Comparison of ENCODE assay signal across 8 cellular contexts in the genomic region with DNA sequence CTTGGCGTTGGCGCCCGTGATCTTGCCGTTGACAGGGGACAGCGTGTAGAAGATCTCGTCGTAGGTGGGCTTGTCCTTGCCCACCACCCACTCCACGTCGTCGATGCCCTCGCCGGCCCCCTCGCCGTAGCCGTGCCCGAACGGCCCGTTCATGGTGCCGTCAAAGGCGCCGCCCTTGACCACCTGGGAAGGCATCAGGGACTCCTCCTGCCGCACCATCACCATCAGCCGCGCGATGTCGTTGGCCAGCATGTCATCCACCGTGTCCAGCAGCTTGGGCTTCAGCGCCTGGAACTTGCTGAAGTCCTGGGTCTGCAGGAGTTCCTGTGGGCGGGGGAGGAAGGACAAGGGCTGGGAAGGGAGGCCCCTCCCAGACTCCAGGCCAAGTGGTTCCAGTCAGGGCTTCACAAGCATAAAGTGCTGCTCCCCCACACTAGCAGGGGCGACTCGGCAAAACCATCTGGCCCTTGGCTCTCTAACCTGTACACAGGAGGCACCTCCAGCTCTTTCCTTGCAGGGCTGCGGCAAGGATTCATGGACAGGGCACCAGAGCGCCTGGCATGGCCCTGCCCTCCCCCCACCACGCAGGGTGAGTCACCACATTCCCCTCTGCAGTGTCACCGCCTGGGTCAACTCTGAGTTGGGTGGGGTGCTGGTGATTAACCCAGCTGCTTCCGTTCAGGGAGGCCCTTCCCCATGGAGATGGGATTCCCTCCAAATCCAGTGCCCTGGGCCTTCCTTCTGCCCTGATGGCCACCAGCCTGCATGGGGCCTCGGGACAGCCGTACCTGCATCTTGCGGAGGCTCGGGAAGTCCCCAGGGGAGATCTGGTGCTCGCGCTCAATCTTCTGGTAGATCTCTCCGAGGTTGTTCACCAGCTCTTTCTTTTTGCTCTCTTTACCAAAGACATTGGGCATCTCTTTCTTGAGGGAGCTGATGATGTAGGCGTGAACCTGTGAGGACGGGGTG. TPM values are rescaled to one million over a fixed set of nuclear protein-coding genes. Genes with fewer than 3 reads are reported as not detected.
DNase-seq lines count a peak whose midpoint lies in the region; ATAC-seq and TF ChIP-seq lines count a peak whose summit lies in the region.

No MANE protein-coding gene starts in this region.

- WGBS in H9 (ENCODE audit: extremely low coverage, insufficient read length, low lambda C conversion rate), result no CpG with 5 or more reads among the region's 45 CpGs
- WGBS in lower leg skin, 2 donors, result 62 to 64% methylated on average over 41 to 44 of the region's 45 CpGs
- 60% methylated on average over 36 of the region's 45 CpGs for WGBS in suprapubic skin

- H2AK5ac ChIP-seq in H9 (ENCODE audit: insufficient read length, low read length), result no peak overlapping the region

- H3K4me1 ChIP-seq in H9 (ENCODE audit: insufficient read depth, low read length) (no peaks in the 10 kb centered on the region; the same call in 1 of the 2 replicates), suprapubic skin (peaks cover 86% of the 10 kb centered on the region)

- H3K4me1 Mint-ChIP-seq in H9 (peaks cover 14 to 16% of the 10 kb centered on the region in 2 experiments), chondrocyte (ENCODE audit: low read depth) (peaks cover 44% of the 10 kb centered on the region)

- H3K4me3 Mint-ChIP-seq in H9 (no peak overlapping the region; a peak in 1 of 5 replicates), chondrocyte (ENCODE audit: unreplicated experiment) (peak overlapping the region; percentile 41)

- no peaks in the 10 kb centered on the region for H3K9me3 ChIP-seq in H9 (ENCODE audit: control insufficient read depth, low read depth, low read length)
- H3K9me3 ChIP-seq in suprapubic skin, result no peaks in the 10 kb centered on the region

- no peak overlapping the region for H3K18ac ChIP-seq in H9 (ENCODE audit: insufficient read length, low read depth, low read length)

- H4K5ac ChIP-seq in H9 (ENCODE audit: insufficient read length, low read depth, low read length), result no peak overlapping the region

- H4K91ac ChIP-seq in H9 (ENCODE audit: insufficient read length, low read depth, low read length), result no peak overlapping the region

- H3K27ac ChIP-seq in H9 (ENCODE audit: insufficient read length, low read depth, low read length) (no peak overlapping the region), suprapubic skin (peak overlapping the region; percentile 80)

- no peak overlapping the region for H3K9ac ChIP-seq in H9 (ENCODE audit: extremely low read depth, insufficient read length, low read length)

- TF ChIP-seq CTCF in H9 (conservative IDR thresholded peaks at IDR 0.05), result no peak
- TF ChIP-seq CTCF in chondrocyte (IDR thresholded peaks at IDR 0.05), result no peak
- no peak for TF ChIP-seq CTCF in lower leg skin (IDR thresholded peaks at IDR 0.05)
- no peak for TF ChIP-seq CTCF in suprapubic skin (IDR thresholded peaks at IDR 0.05)

- no peak overlapping the region for H3K56ac ChIP-seq in H9 (ENCODE audit: insufficient read length, low read depth, low read length)

- no peak overlapping the region for H2BK12ac ChIP-seq in H9 (ENCODE audit: insufficient read length, low read depth, low read length)

- H3K9me3 Mint-ChIP-seq in H9, result no peaks in the 10 kb centered on the region
- no peaks in the 10 kb centered on the region for H3K9me3 Mint-ChIP-seq in chondrocyte (ENCODE audit: low read depth)

- H4K8ac ChIP-seq in H9 (replicated peaks; ENCODE audit: insufficient read length, low read depth, low read length), result no peak overlapping the region

- no peaks in the 10 kb centered on the region for H3K79me1 ChIP-seq in H9 (ENCODE audit: insufficient read depth, low read depth, low read length, poor library complexity, severe bottlenecking)

- H3K23me2 ChIP-seq in H9 (ENCODE audit: insufficient read length, low read depth, low read length, poor library complexity, severe bottlenecking), result no peaks in the 10 kb centered on the region

- DNase-seq in H9, result no peak
- DNase-seq in chondrocyte (ENCODE audit: low spot score), result peak; percentile 95
- DNase-seq in lower leg skin (ENCODE audit: low spot score in 2 of 2), result peak; percentile 83 to 97
- peak; percentile 94 to 95 for DNase-seq in suprapubic skin (ENCODE audit: low spot score in 2 of 2)

- intact Hi-C loops in lower leg skin (cut with DNase I; ENCODE audit: low total_unique reads), result no loop called here

- no peak overlapping the region for H2AFZ ChIP-seq in H9 (ENCODE audit: low read length)

- no peak overlapping the region for H2BK5ac ChIP-seq in H9 (ENCODE audit: insufficient read length, low read length)

- no peak overlapping the region for H2BK120ac ChIP-seq in H9 (ENCODE audit: low read depth, low read length, poor library complexity, severe bottlenecking)

- H3K4ac ChIP-seq in H9 (ENCODE audit: low read depth, low read length), result no peak overlapping the region

- no peak for TF ChIP-seq POLR2A in lower leg skin (IDR thresholded peaks at IDR 0.05)
- TF ChIP-seq POLR2A in suprapubic skin (IDR thresholded peaks at IDR 0.05), result no peak

- no peak overlapping the region for H3K23ac ChIP-seq in H9 (ENCODE audit: insufficient read length, low read depth, low read length)

- ATAC-seq in SK-N-SH treated with all-trans-retinoic acid at 6 μM for 48 hours (peak; percentile 93), HG02981 (IDR thresholded peaks at IDR 0.05; ENCODE audit: unreplicated experiment) (no peak), GM18858 (IDR thresholded peaks at IDR 0.05; ENCODE audit: unreplicated experiment) (no peak), GM18868 (IDR thresholded peaks at IDR 0.05; ENCODE audit: unreplicated experiment) (no peak)

- H3K36me3 Mint-ChIP-seq in H9 (ENCODE audit: insufficient read depth in 1 of 3, low read depth in 3 of 3), result peaks cover 2 to 14% (median 11%) of the 10 kb centered on the region in 3 experiments; a peak in 6 of 7 replicates
- H3K36me3 Mint-ChIP-seq in chondrocyte (ENCODE audit: low read depth), result peaks cover 13% of the 10 kb centered on the region

- H3K27me3 ChIP-seq in H9 (ENCODE audit: insufficient read depth, low read length) (no peaks in the 10 kb centered on the region), suprapubic skin (no peaks in the 10 kb centered on the region)

- H3K36me3 ChIP-seq in suprapubic skin, result peaks cover 31% of the 10 kb centered on the region

- no peak overlapping the region for H2BK20ac ChIP-seq in H9 (ENCODE audit: low read depth, low read length, poor library complexity, severe bottlenecking)

- no peak overlapping the region for H3K14ac ChIP-seq in H9 (ENCODE audit: insufficient read depth, low read length)

- H3K27ac Mint-ChIP-seq in H9 (peak overlapping the region in 2 of 3 experiments; percentile 77 to 93; a peak in 4 of 7 replicates), chondrocyte (ENCODE audit: unreplicated experiment) (peak overlapping the region; percentile 87)

- no peak overlapping the region for H3T11ph ChIP-seq in H9 (ENCODE audit: low read length)

- no peak overlapping the region for H2BK15ac ChIP-seq in H9 (ENCODE audit: low read depth, low read length)

- no peaks in the 10 kb centered on the region for H3K79me2 ChIP-seq in H9 (ENCODE audit: insufficient read depth, low read length)

- H3K4me3 ChIP-seq in lower leg skin (ENCODE audit: low read depth, poor library complexity, severe bottlenecking) (no peak overlapping the region), suprapubic skin (no peak overlapping the region)

- no peak overlapping the region for H3K4me2 ChIP-seq in H9 (ENCODE audit: insufficient read depth, insufficient read length, low read length)

- H4K20me1 ChIP-seq in H9 (ENCODE audit: control insufficient read depth, insufficient read depth, insufficient read length), result no peaks in the 10 kb centered on the region

- H3K27me3 Mint-ChIP-seq in H9 (ENCODE audit: low read depth), result no peaks in the 10 kb centered on the region
- H3K27me3 Mint-ChIP-seq in chondrocyte (ENCODE audit: low read depth), result no peaks in the 10 kb centered on the region

- TF ChIP-seq EP300 in suprapubic skin (IDR thresholded peaks at IDR 0.05), result peak; percentile 56

TF ChIP-seq in SK-N-SH treated with all-trans-retinoic acid at 6 μM for 48 hours, 23 proteins besides CTCF, POLR2A, EP300 and RAD21 (continues in another document):
- TF ChIP-seq RARB (CRISPR knock-in tag; IDR thresholded peaks at IDR 0.05) (no peak), ZC3H10 (CRISPR knock-in tag; IDR thresholded peaks at IDR 0.05) (no peak), BACH2 (CRISPR knock-in tag; IDR thresholded peaks at IDR 0.05; ENCODE audit: borderline replicate concordance) (no peak), ZFP3 (CRISPR knock-in tag; IDR thresholded peaks at IDR 0.05) (peak; percentile 55; the same call in 1 of the 2 replicates), ISL1 (CRISPR knock-in tag; IDR thresholded peaks at IDR 0.05) (0 out of 2 replicates have a peak, but pooled peaks have one; percentile 30), ARNTL (CRISPR knock-in tag; IDR thresholded peaks at IDR 0.05; ENCODE audit: borderline replicate concordance, low read depth) (no peak)
- TF ChIP-seq, protein P1, sequence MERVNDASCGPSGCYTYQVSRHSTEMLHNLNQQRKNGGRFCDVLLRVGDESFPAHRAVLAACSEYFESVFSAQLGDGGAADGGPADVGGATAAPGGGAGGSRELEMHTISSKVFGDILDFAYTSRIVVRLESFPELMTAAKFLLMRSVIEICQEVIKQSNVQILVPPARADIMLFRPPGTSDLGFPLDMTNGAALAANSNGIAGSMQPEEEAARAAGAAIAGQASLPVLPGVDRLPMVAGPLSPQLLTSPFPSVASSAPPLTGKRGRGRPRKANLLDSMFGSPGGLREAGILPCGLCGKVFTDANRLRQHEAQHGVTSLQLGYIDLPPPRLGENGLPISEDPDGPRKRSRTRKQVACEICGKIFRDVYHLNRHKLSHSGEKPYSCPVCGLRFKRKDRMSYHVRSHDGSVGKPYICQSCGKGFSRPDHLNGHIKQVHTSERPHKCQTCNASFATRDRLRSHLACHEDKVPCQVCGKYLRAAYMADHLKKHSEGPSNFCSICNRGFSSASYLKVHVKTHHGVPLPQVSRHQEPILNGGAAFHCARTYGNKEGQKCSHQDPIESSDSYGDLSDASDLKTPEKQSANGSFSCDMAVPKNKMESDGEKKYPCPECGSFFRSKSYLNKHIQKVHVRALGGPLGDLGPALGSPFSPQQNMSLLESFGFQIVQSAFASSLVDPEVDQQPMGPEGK (CRISPR knock-in tag; IDR thresholded peaks at IDR 0.05; ENCODE audit: borderline replicate concordance), result peak; percentile 79; the same call in 1 of the 2 replicates

RNA-seq across cellular contexts. Expression of a gene that starts 10.4 kb away (rescaled TPM):
- total RNA-seq in H9 (2021) (24.2 and 24.9 TPM in 2 replicates), chondrocyte (0.17 to 0.46 TPM (median 0.35 TPM) in 3 replicates), lower leg skin (10 to 100 TPM; 40.3 to 81.3 (median 50.1) TPM), suprapubic skin (10 to 100 TPM; 42.2 to 64.9 (median 61.1) TPM)

RNA-seq across cellular contexts. Expression of a gene that starts 23.6 kb away (rescaled TPM):
- total RNA-seq in H9 (2021) (29.1 and 31.0 TPM in 2 replicates), chondrocyte (78.9 to 129 TPM (median 111 TPM) in 3 replicates), lower leg skin (10 to 100 TPM; 81.0 to 98.9 (median 90.5) TPM), suprapubic skin (10 to 100 TPM; 47.8 to 85.4 (median 76.8) TPM)

RNA-seq across cellular contexts. Expression of a gene that starts 44.5 kb away (rescaled TPM):
- total RNA-seq in H9 (2021), result 49.9 and 50.0 TPM in 2 replicates
- 19.5 to 26.4 TPM (median 20.4 TPM) in 3 replicates for total RNA-seq in chondrocyte
- total RNA-seq in lower leg skin, result 10 to 100 TPM; 20.5 to 42.7 (median 32.2) TPM
- 10 to 100 TPM; 26.9 to 46.6 (median 36.1) TPM for total RNA-seq in suprapubic skin

RNA-seq across cellular contexts. Expression of a gene that starts 51.8 kb away (rescaled TPM):
- total RNA-seq in H9 (2021), result 21.6 and 24.7 TPM in 2 replicates
- 11.3 to 17.8 TPM (median 13.4 TPM) in 3 replicates for total RNA-seq in chondrocyte
- 10 to 100 TPM in 3 of 4 donors, 1 to 10 TPM in 1; 9.3 to 29.8 (median 19.5) TPM for total RNA-seq in lower leg skin
- total RNA-seq in suprapubic skin, result 10 to 100 TPM; 13.6 to 20.4 (median 15.3) TPM

Comparison
In these comparisons a context has a peak if more than half of its experiments do, and no peak if none do; other contexts are left out.
1. RNA of a gene that starts 10.4 kb away (total RNA-seq): 42.2 to 64.9 TPM in suprapubic skin, 40.3 to 81.3 TPM in lower leg skin and 24.2 to 24.9 TPM in H9; 0.17 to 0.46 TPM in chondrocyte; every median in the first group is over 10 times any median in the second.